In the genomic region with DNA sequence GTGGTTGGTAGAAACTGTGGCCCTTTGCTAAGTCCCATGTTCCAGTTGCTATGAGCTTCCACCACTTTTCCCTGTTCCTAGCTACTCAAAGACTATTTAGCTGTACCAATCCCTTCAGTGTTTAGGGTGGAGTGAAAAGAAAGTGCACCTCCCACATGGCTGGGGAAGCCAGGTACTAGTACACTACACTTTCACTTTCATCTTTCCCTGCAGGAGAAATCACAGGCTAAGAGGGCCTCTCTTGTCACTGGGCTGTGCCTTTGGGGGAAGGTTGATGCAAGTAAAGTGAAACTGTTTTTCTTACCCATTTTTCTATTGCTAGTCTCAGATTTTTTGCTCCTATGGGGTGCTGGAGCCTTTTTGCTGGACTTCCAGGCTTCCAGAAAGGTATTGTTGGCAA, we compare ENCODE assay signal across 1 cellular context.
TF ChIP-seq lines count a peak whose summit lies in the region.

No MANE protein-coding gene starts in this region.

TF ChIP-seq in GM12878, 131 proteins besides CTCF, POLR2A, EP300 and RAD21 (continued from another document):
- TF ChIP-seq, protein P1, sequence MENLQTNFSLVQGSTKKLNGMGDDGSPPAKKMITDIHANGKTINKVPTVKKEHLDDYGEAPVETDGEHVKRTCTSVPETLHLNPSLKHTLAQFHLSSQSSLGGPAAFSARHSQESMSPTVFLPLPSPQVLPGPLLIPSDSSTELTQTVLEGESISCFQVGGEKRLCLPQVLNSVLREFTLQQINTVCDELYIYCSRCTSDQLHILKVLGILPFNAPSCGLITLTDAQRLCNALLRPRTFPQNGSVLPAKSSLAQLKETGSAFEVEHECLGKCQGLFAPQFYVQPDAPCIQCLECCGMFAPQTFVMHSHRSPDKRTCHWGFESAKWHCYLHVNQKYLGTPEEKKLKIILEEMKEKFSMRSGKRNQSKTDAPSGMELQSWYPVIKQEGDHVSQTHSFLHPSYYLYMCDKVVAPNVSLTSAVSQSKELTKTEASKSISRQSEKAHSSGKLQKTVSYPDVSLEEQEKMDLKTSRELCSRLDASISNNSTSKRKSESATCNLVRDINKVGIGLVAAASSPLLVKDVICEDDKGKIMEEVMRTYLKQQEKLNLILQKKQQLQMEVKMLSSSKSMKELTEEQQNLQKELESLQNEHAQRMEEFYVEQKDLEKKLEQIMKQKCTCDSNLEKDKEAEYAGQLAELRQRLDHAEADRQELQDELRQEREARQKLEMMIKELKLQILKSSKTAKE (IDR thresholded peaks at IDR 0.05; ENCODE audit: low read depth, poor library complexity, severe bottlenecking): no peak
- TF ChIP-seq ZNF217 (IDR thresholded peaks at IDR 0.05) (no peak), KDM1A (IDR thresholded peaks at IDR 0.05; ENCODE audit: borderline replicate concordance) (no peak), CBX5 (IDR thresholded peaks at IDR 0.05; ENCODE audit: low read depth) (no peak), BACH1 (IDR thresholded peaks at IDR 0.05; ENCODE audit: borderline replicate concordance) (no peak), YBX1 (IDR thresholded peaks at IDR 0.05) (no peak), HSF1 (IDR thresholded peaks at IDR 0.05; ENCODE audit: low read depth, low read length) (no peak), ZNF207 (IDR thresholded peaks at IDR 0.05; ENCODE audit: borderline replicate concordance) (no peak), NFYA (IDR thresholded peaks at IDR 0.05; ENCODE audit: borderline replicate concordance, low read depth, low read length) (no peak), ZNF384 (IDR thresholded peaks at IDR 0.05; ENCODE audit: borderline replicate concordance, low read depth, low read length) (no peak), SUPT20H (IDR thresholded peaks at IDR 0.05; ENCODE audit: borderline replicate concordance, control insufficient read depth, low read depth, low read length) (no peak)
- TF ChIP-seq, protein P2, sequence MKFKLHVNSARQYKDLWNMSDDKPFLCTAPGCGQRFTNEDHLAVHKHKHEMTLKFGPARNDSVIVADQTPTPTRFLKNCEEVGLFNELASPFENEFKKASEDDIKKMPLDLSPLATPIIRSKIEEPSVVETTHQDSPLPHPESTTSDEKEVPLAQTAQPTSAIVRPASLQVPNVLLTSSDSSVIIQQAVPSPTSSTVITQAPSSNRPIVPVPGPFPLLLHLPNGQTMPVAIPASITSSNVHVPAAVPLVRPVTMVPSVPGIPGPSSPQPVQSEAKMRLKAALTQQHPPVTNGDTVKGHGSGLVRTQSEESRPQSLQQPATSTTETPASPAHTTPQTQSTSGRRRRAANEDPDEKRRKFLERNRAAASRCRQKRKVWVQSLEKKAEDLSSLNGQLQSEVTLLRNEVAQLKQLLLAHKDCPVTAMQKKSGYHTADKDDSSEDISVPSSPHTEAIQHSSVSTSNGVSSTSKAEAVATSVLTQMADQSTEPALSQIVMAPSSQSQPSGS (IDR thresholded peaks at IDR 0.05; ENCODE audit: low read length): no peak
- TF ChIP-seq, protein P3, sequence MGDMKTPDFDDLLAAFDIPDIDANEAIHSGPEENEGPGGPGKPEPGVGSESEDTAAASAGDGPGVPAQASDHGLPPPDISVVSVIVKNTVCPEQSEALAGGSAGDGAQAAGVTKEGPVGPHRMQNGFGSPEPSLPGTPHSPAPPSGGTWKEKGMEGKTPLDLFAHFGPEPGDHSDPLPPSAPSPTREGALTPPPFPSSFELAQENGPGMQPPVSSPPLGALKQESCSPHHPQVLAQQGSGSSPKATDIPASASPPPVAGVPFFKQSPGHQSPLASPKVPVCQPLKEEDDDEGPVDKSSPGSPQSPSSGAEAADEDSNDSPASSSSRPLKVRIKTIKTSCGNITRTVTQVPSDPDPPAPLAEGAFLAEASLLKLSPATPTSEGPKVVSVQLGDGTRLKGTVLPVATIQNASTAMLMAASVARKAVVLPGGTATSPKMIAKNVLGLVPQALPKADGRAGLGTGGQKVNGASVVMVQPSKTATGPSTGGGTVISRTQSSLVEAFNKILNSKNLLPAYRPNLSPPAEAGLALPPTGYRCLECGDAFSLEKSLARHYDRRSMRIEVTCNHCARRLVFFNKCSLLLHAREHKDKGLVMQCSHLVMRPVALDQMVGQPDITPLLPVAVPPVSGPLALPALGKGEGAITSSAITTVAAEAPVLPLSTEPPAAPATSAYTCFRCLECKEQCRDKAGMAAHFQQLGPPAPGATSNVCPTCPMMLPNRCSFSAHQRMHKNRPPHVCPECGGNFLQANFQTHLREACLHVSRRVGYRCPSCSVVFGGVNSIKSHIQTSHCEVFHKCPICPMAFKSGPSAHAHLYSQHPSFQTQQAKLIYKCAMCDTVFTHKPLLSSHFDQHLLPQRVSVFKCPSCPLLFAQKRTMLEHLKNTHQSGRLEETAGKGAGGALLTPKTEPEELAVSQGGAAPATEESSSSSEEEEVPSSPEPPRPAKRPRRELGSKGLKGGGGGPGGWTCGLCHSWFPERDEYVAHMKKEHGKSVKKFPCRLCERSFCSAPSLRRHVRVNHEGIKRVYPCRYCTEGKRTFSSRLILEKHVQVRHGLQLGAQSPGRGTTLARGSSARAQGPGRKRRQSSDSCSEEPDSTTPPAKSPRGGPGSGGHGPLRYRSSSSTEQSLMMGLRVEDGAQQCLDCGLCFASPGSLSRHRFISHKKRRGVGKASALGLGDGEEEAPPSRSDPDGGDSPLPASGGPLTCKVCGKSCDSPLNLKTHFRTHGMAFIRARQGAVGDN (IDR thresholded peaks at IDR 0.05): no peak
- TF ChIP-seq, protein P4, sequence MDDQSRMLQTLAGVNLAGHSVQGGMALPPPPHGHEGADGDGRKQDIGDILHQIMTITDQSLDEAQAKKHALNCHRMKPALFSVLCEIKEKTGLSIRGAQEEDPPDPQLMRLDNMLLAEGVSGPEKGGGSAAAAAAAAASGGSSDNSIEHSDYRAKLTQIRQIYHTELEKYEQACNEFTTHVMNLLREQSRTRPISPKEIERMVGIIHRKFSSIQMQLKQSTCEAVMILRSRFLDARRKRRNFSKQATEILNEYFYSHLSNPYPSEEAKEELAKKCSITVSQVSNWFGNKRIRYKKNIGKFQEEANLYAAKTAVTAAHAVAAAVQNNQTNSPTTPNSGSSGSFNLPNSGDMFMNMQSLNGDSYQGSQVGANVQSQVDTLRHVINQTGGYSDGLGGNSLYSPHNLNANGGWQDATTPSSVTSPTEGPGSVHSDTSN (IDR thresholded peaks at IDR 0.05; ENCODE audit: insufficient replicate concordance, low read depth, low read length): no peak
- TF ChIP-seq, protein P5, sequence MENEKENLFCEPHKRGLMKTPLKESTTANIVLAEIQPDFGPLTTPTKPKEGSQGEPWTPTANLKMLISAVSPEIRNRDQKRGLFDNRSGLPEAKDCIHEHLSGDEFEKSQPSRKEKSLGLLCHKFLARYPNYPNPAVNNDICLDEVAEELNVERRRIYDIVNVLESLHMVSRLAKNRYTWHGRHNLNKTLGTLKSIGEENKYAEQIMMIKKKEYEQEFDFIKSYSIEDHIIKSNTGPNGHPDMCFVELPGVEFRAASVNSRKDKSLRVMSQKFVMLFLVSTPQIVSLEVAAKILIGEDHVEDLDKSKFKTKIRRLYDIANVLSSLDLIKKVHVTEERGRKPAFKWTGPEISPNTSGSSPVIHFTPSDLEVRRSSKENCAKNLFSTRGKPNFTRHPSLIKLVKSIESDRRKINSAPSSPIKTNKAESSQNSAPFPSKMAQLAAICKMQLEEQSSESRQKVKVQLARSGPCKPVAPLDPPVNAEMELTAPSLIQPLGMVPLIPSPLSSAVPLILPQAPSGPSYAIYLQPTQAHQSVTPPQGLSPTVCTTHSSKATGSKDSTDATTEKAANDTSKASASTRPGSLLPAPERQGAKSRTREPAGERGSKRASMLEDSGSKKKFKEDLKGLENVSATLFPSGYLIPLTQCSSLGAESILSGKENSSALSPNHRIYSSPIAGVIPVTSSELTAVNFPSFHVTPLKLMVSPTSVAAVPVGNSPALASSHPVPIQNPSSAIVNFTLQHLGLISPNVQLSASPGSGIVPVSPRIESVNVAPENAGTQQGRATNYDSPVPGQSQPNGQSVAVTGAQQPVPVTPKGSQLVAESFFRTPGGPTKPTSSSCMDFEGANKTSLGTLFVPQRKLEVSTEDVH (IDR thresholded peaks at IDR 0.05; ENCODE audit: low read depth, partially characterized antibody): no peak
